9 cellular contexts compared by ENCODE assay signal in genomic region chr17:57935833-57936807, GRCh38. TPM values are rescaled to one million over a fixed set of nuclear protein-coding genes. Genes with fewer than 3 reads are reported as not detected.
A peak's percentile ranks its signal among the peaks of the same experiment; 100 is the strongest.
DNase-seq lines count a peak whose midpoint lies in the region; ATAC-seq and TF ChIP-seq lines count a peak whose summit lies in the region.
"Had no signal": no experiment of that assay in that cellular context is flagged by ENCODE, and none has a peak within 500 bp of the region (broad histone marks: within the 10 kb centered on the region; RNA-seq: fewer than 3 reads in every experiment).

No MANE protein-coding gene starts in this region.

- H3K27ac Mint-ChIP-seq in GM23338 (peak overlapping the region; percentile 31; the same call in 1 of the 2 replicates), WTC11 (0 out of 2 replicates have a peak overlapping the region, but pooled peaks have one; percentile 57)
- no peak overlapping the region for H3K27ac Mint-ChIP-seq in activated CD8-positive, alpha-beta memory T cell treated with anti-CD3 and anti-CD28 coated beads, Interleukin-2, amount 10 ng/mL, durations not matched to agents 7 days and 5 days
- H3K27ac Mint-ChIP-seq: T-cell had no signal

- no peak overlapping the region for H3K4me3 Mint-ChIP-seq in GM23338
- no peak overlapping the region for H3K4me3 Mint-ChIP-seq in WTC11
- no peak overlapping the region for H3K4me3 Mint-ChIP-seq in activated CD8-positive, alpha-beta memory T cell treated with anti-CD3 and anti-CD28 coated beads, Interleukin-2, amount 10 ng/mL, durations not matched to agents 7 days and 5 days
- H3K4me3 Mint-ChIP-seq: T-cell had no signal

- POLR2A ChIA-PET in WTC11 (lab: Charles Lee) = interaction anchor here (0.6 to 1.5 kb wide), 5 partner anchors 13 to 71 kb away, joined by 3 to 6 read pairs (median 4); partner anchors contain the start of gene CUEDC1

- peak overlapping the region; percentile 84 for H3K27ac ChIP-seq in GM23338 (ENCODE audit: low read depth)

- H3F3A ChIP-seq in GM23338 (replicated peaks; ENCODE audit: low read depth) = 0 out of 2 replicates have a peak, but pooled peaks cover 5% of the 10 kb centered on the region

- ATAC-seq in GM23338 (peak; percentile 30), WTC11 (peak; percentile 29), left ventricle myocardium superior (peak; percentile 86), HG02642 (IDR thresholded peaks at IDR 0.05; ENCODE audit: poor library complexity, unreplicated experiment) (no peak), HG02852 (IDR thresholded peaks at IDR 0.05; ENCODE audit: unreplicated experiment) (no peak)
- ATAC-seq in activated CD8-positive, alpha-beta memory T cell treated with anti-CD3 and anti-CD28 coated beads, Interleukin-2, amount 10 ng/mL, durations not matched to agents 7 days and 5 days = no peak
- ATAC-seq: T-cell had no signal

- DNase-seq in GM23338 (ENCODE audit: low spot score) (peak; percentile 48), WTC11 (ENCODE audit: low spot score) (no peak), left ventricle myocardium superior (peak; percentile 84), renal cortical epithelial cell (ENCODE audit: low read depth) (peak; percentile 69), DMS153 (lab: John Stamatoyannopoulos, UW) (no peak)
- DNase-seq in activated CD8-positive, alpha-beta memory T cell treated with anti-CD3 and anti-CD28 coated beads, Interleukin-2, amount 10 ng/mL, durations not matched to agents 7 days and 5 days = no peak
- DNase-seq: T-cell had no signal

- intact Hi-C loops in left ventricle myocardium superior (cut with micrococcal nuclease) = no loop called here

- H2AFZ ChIP-seq in GM23338 = peak overlapping the region; percentile 57

- no peaks in the 10 kb centered on the region for H3K79me2 ChIP-seq in GM23338 (replicated peaks; ENCODE audit: insufficient read depth)

- H3K36me3 ChIP-seq in GM23338 (ENCODE audit: insufficient read depth) = no peaks in the 10 kb centered on the region

- H3K9me3 Mint-ChIP-seq in GM23338 = no peaks in the 10 kb centered on the region
- H3K9me3 Mint-ChIP-seq in WTC11 = no peaks in the 10 kb centered on the region
- no peaks in the 10 kb centered on the region for H3K9me3 Mint-ChIP-seq in activated CD8-positive, alpha-beta memory T cell treated with anti-CD3 and anti-CD28 coated beads, Interleukin-2, amount 10 ng/mL, durations not matched to agents 7 days and 5 days (ENCODE audit: low read depth)
- H3K9me3 Mint-ChIP-seq: T-cell had no signal

- TF ChIP-seq CTCF in GM23338 (conservative IDR thresholded peaks at IDR 0.05; ENCODE audit: low read depth in 2 of 2) (no peak), WTC11 (IDR thresholded peaks at IDR 0.05) (no peak)

- H4K20me1 ChIP-seq in GM23338 (replicated peaks; ENCODE audit: insufficient read depth) = no peaks in the 10 kb centered on the region

- peak overlapping the region; percentile 64 for H3K4me2 ChIP-seq in GM23338

- no peaks in the 10 kb centered on the region for H3K27me3 ChIP-seq in GM23338 (ENCODE audit: insufficient read depth)

- H3K27me3 Mint-ChIP-seq in GM23338 (ENCODE audit: insufficient read depth, low read depth, poor library complexity) (peaks cover 19% of the 10 kb centered on the region), WTC11 (ENCODE audit: low read depth) (peaks cover 1% of the 10 kb centered on the region)
- H3K27me3 Mint-ChIP-seq in activated CD8-positive, alpha-beta memory T cell treated with anti-CD3 and anti-CD28 coated beads, Interleukin-2, amount 10 ng/mL, durations not matched to agents 7 days and 5 days = peaks cover 25% of the 10 kb centered on the region

- H3K4me3 ChIP-seq in GM23338 = 0 out of 2 replicates have a peak overlapping the region, but pooled peaks have one; percentile 1

- H3K9me2 ChIP-seq in GM23338 (ENCODE audit: insufficient read depth) = no peaks in the 10 kb centered on the region

- peaks cover 13% of the 10 kb centered on the region for H3K4me1 ChIP-seq in GM23338 (ENCODE audit: insufficient read depth)

- H3K36me3 Mint-ChIP-seq in GM23338 (ENCODE audit: low read depth) = no peaks in the 10 kb centered on the region
- no peaks in the 10 kb centered on the region for H3K36me3 Mint-ChIP-seq in WTC11
- H3K36me3 Mint-ChIP-seq in activated CD8-positive, alpha-beta memory T cell treated with anti-CD3 and anti-CD28 coated beads, Interleukin-2, amount 10 ng/mL, durations not matched to agents 7 days and 5 days = no peaks in the 10 kb centered on the region
- H3K36me3 Mint-ChIP-seq: T-cell had no signal

- peaks cover 32% of the 10 kb centered on the region for H3K4me1 Mint-ChIP-seq in GM23338
- peaks cover 25% of the 10 kb centered on the region for H3K4me1 Mint-ChIP-seq in WTC11
- peaks cover 7% of the 10 kb centered on the region for H3K4me1 Mint-ChIP-seq in activated CD8-positive, alpha-beta memory T cell treated with anti-CD3 and anti-CD28 coated beads, Interleukin-2, amount 10 ng/mL, durations not matched to agents 7 days and 5 days

- CTCF ChIA-PET in WTC11 (lab: Charles Lee) = interaction anchor here (1.1 to 1.9 kb wide), 5 partner anchors 11 to 77 kb away, joined by 3 to 7 read pairs (median 5); no protein-coding TSS in a partner anchor
- CTCF ChIA-PET in activated CD8-positive, alpha-beta memory T cell treated with anti-CD3 and anti-CD28 coated beads, Interleukin-2, amount 10 ng/mL, durations not matched to agents 7 days and 5 days (lab: Charles Lee) = interaction anchor here (1.3 kb wide), 1 partner anchor 19 kb away, joined by 3 read pairs; the partner anchor contains the start of gene CUEDC1

TF ChIP-seq in GM23338, 12 proteins besides CTCF, POLR2A, EP300 and RAD21 (continues in another document):
- TF ChIP-seq STAT1 (IDR thresholded peaks at IDR 0.05; ENCODE audit: unreplicated experiment) (no peak), JUNB (IDR thresholded peaks at IDR 0.05; ENCODE audit: unreplicated experiment) (no peak)

TF ChIP-seq in WTC11, 78 proteins besides CTCF, POLR2A, EP300 and RAD21:
- TF ChIP-seq ZNF219 (CRISPR knock-in tag; IDR thresholded peaks at IDR 0.05; ENCODE audit: borderline replicate concordance) (no peak), ZNF416 (CRISPR knock-in tag; IDR thresholded peaks at IDR 0.05) (no peak), ATF6 (CRISPR knock-in tag; IDR thresholded peaks at IDR 0.05) (no peak), JUN (CRISPR knock-in tag; IDR thresholded peaks at IDR 0.05) (no peak), ATF2 (CRISPR knock-in tag; IDR thresholded peaks at IDR 0.05; ENCODE audit: borderline replicate concordance, low read depth) (no peak), MAX (CRISPR knock-in tag; IDR thresholded peaks at IDR 0.05) (no peak), ZNF423 (CRISPR knock-in tag; IDR thresholded peaks at IDR 0.05) (no peak)

RNA-seq across cellular contexts. Expression of gene CUEDC1, which starts 19.1 kb away (rescaled TPM):
- total RNA-seq in GM23338 (2014; rRNA removed; shearing (Covaris generic)) = 3.0 and 3.3 TPM in 2 replicates
- 7.7 and 11.3 TPM in 2 replicates for polyA plus RNA-seq in GM23338 (2016; fragmentation: Nextera tagmentation; extraction: Ambion mirVana)
- total RNA-seq in WTC11 (2021) (6.5 to 12.2 TPM (median 9.4 TPM) in 3 replicates), left ventricle myocardium superior (55.0 TPM), renal cortical epithelial cell (10.1 and 20.1 TPM in 2 replicates)
- not detected for total RNA-seq in activated CD8-positive, alpha-beta memory T cell treated with anti-CD3 and anti-CD28 coated beads, Interleukin-2, amount 10 ng/mL, durations not matched to agents 7 days and 5 days

RNA-seq across cellular contexts. Expression of gene VEZF1, which starts 51.9 kb away (rescaled TPM):
- total RNA-seq in GM23338 (2014; rRNA removed; shearing (Covaris generic)) = 67.7 and 74.6 TPM in 2 replicates
- 34.8 and 36.0 TPM in 2 replicates for polyA plus RNA-seq in GM23338 (2016; fragmentation: Nextera tagmentation; extraction: Ambion mirVana)
- total RNA-seq in WTC11 (2021) = 43.1 to 43.8 TPM (median 43.3 TPM) in 3 replicates
- 77.6 TPM for total RNA-seq in left ventricle myocardium superior
- total RNA-seq in renal cortical epithelial cell = 45.8 and 79.1 TPM in 2 replicates
- 10 to 100 TPM; 33.2 to 37.6 TPM for total RNA-seq in activated CD8-positive, alpha-beta memory T cell treated with anti-CD3 and anti-CD28 coated beads, Interleukin-2, amount 10 ng/mL, durations not matched to agents 7 days and 5 days

Comparison
In these comparisons a context has a peak if more than half of its experiments do, and no peak if none do; other contexts are left out.
1. ATAC-seq: peak in GM23338 (single experiment), WTC11 (single experiment) and left ventricle myocardium superior (single experiment); none in HG02642 (single experiment), activated CD8-positive, alpha-beta memory T cell treated with anti-CD3 and anti-CD28 coated beads, Interleukin-2, amount 10 ng/mL, durations not matched to agents 7 days and 5 days (single experiment) and HG02852 (single experiment).
2. DNase-seq: peak in GM23338 (single experiment), left ventricle myocardium superior (single experiment) and renal cortical epithelial cell (single experiment); none in WTC11 (single experiment), activated CD8-positive, alpha-beta memory T cell treated with anti-CD3 and anti-CD28 coated beads, Interleukin-2, amount 10 ng/mL, durations not matched to agents 7 days and 5 days (single experiment) and DMS153 (single experiment).